2 cellular contexts compared by ENCODE assay signal in the genomic region with DNA sequence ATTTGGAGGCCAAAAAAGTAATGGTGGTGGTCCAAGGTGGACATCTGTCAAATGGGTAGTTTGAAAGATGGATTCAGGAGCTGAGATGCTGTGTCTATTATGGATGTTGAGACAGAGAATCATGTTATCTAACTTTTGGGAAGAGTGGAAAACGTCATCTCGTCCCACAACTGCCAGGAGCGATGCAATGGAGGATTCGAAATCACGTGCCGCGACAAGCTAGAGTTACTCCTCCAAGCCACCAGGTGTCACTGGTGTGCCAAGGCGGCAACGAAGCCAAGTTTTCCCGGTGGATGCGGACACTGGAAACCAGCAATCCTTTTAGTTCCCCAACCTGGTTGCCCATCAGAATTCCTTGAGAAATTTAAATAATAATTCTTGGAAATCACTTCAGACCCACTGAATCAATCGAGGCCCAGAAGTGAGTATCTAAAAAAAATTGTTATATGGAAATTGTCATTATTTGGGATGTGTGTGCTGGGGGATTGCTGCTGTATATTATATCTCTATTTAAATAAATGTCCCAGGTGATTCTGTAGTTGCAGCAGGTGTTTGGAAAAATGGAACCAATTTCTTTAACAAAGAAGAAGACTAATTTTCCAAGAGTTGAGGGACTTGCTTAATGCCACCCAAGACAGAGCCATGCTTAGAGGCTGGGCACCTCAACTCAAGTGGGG.
TF ChIP-seq lines count a peak whose summit lies in the region.

No MANE protein-coding gene starts in this region.

TF ChIP-seq in HEK293, 187 proteins besides CTCF, POLR2A, EP300 and RAD21:
- TF ChIP-seq, protein P1, sequence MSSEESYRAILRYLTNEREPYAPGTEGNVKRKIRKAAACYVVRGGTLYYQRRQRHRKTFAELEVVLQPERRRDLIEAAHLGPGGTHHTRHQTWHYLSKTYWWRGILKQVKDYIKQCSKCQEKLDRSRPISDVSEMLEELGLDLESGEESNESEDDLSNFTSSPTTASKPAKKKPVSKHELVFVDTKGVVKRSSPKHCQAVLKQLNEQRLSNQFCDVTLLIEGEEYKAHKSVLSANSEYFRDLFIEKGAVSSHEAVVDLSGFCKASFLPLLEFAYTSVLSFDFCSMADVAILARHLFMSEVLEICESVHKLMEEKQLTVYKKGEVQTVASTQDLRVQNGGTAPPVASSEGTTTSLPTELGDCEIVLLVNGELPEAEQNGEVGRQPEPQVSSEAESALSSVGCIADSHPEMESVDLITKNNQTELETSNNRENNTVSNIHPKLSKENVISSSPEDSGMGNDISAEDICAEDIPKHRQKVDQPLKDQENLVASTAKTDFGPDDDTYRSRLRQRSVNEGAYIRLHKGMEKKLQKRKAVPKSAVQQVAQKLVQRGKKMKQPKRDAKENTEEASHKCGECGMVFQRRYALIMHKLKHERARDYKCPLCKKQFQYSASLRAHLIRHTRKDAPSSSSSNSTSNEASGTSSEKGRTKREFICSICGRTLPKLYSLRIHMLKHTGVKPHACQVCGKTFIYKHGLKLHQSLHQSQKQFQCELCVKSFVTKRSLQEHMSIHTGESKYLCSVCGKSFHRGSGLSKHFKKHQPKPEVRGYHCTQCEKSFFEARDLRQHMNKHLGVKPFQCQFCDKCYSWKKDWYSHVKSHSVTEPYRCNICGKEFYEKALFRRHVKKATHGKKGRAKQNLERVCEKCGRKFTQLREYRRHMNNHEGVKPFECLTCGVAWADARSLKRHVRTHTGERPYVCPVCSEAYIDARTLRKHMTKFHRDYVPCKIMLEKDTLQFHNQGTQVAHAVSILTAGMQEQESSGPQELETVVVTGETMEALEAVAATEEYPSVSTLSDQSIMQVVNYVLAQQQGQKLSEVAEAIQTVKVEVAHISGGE (tag by site-specific recombination; conservative IDR thresholded peaks at IDR 0.05; ENCODE audit: low read depth): no peak
- peak; percentile 47 for TF ChIP-seq ZNF654 (tag by site-specific recombination; IDR thresholded peaks at IDR 0.05; ENCODE audit: low read depth)

TF ChIP-seq in GM12878, 131 proteins besides CTCF, POLR2A, EP300 and RAD21 (continued from another document):
- TF ChIP-seq, protein P2, sequence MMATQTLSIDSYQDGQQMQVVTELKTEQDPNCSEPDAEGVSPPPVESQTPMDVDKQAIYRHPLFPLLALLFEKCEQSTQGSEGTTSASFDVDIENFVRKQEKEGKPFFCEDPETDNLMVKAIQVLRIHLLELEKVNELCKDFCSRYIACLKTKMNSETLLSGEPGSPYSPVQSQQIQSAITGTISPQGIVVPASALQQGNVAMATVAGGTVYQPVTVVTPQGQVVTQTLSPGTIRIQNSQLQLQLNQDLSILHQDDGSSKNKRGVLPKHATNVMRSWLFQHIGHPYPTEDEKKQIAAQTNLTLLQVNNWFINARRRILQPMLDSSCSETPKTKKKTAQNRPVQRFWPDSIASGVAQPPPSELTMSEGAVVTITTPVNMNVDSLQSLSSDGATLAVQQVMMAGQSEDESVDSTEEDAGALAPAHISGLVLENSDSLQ (IDR thresholded peaks at IDR 0.05): no peak
- no peak for TF ChIP-seq BCL11A (IDR thresholded peaks at IDR 0.05; ENCODE audit: low read depth, low read length)
- TF ChIP-seq, protein P3, sequence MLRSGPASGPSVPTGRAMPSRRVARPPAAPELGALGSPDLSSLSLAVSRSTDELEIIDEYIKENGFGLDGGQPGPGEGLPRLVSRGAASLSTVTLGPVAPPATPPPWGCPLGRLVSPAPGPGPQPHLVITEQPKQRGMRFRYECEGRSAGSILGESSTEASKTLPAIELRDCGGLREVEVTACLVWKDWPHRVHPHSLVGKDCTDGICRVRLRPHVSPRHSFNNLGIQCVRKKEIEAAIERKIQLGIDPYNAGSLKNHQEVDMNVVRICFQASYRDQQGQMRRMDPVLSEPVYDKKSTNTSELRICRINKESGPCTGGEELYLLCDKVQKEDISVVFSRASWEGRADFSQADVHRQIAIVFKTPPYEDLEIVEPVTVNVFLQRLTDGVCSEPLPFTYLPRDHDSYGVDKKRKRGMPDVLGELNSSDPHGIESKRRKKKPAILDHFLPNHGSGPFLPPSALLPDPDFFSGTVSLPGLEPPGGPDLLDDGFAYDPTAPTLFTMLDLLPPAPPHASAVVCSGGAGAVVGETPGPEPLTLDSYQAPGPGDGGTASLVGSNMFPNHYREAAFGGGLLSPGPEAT (IDR thresholded peaks at IDR 0.05; ENCODE audit: low read depth): no peak
- TF ChIP-seq SMC3 (IDR thresholded peaks at IDR 0.05; ENCODE audit: borderline replicate concordance, low read length): peak; percentile 27; the same call in 1 of the 2 replicates
- TF ChIP-seq, protein P4, sequence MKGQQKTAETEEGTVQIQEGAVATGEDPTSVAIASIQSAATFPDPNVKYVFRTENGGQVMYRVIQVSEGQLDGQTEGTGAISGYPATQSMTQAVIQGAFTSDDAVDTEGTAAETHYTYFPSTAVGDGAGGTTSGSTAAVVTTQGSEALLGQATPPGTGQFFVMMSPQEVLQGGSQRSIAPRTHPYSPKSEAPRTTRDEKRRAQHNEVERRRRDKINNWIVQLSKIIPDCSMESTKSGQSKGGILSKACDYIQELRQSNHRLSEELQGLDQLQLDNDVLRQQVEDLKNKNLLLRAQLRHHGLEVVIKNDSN (IDR thresholded peaks at IDR 0.05; ENCODE audit: borderline replicate concordance, extremely low read length, insufficient read depth, low read depth, low read length): peak; percentile 22
- TF ChIP-seq, protein P5, sequence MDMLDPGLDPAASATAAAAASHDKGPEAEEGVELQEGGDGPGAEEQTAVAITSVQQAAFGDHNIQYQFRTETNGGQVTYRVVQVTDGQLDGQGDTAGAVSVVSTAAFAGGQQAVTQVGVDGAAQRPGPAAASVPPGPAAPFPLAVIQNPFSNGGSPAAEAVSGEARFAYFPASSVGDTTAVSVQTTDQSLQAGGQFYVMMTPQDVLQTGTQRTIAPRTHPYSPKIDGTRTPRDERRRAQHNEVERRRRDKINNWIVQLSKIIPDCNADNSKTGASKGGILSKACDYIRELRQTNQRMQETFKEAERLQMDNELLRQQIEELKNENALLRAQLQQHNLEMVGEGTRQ (IDR thresholded peaks at IDR 0.05; ENCODE audit: borderline replicate concordance, low read depth, low read length): no peak
- peak; percentile 53 to 65; a peak in 3 of 4 replicates for TF ChIP-seq BHLHE40 (IDR thresholded peaks at IDR 0.05; ENCODE audit: borderline replicate concordance in 1 of 2, low read depth in 2 of 2, low read length in 1 of 2)
- no peak for TF ChIP-seq NR2F1 (conservative IDR thresholded peaks at IDR 0.05)
- TF ChIP-seq, protein P6, sequence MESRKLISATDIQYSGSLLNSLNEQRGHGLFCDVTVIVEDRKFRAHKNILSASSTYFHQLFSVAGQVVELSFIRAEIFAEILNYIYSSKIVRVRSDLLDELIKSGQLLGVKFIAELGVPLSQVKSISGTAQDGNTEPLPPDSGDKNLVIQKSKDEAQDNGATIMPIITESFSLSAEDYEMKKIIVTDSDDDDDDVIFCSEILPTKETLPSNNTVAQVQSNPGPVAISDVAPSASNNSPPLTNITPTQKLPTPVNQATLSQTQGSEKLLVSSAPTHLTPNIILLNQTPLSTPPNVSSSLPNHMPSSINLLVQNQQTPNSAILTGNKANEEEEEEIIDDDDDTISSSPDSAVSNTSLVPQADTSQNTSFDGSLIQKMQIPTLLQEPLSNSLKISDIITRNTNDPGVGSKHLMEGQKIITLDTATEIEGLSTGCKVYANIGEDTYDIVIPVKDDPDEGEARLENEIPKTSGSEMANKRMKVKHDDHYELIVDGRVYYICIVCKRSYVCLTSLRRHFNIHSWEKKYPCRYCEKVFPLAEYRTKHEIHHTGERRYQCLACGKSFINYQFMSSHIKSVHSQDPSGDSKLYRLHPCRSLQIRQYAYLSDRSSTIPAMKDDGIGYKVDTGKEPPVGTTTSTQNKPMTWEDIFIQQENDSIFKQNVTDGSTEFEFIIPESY (IDR thresholded peaks at IDR 0.05): 0 out of 2 replicates have a peak, but pooled peaks have one; percentile 54
- TF ChIP-seq, protein P7, sequence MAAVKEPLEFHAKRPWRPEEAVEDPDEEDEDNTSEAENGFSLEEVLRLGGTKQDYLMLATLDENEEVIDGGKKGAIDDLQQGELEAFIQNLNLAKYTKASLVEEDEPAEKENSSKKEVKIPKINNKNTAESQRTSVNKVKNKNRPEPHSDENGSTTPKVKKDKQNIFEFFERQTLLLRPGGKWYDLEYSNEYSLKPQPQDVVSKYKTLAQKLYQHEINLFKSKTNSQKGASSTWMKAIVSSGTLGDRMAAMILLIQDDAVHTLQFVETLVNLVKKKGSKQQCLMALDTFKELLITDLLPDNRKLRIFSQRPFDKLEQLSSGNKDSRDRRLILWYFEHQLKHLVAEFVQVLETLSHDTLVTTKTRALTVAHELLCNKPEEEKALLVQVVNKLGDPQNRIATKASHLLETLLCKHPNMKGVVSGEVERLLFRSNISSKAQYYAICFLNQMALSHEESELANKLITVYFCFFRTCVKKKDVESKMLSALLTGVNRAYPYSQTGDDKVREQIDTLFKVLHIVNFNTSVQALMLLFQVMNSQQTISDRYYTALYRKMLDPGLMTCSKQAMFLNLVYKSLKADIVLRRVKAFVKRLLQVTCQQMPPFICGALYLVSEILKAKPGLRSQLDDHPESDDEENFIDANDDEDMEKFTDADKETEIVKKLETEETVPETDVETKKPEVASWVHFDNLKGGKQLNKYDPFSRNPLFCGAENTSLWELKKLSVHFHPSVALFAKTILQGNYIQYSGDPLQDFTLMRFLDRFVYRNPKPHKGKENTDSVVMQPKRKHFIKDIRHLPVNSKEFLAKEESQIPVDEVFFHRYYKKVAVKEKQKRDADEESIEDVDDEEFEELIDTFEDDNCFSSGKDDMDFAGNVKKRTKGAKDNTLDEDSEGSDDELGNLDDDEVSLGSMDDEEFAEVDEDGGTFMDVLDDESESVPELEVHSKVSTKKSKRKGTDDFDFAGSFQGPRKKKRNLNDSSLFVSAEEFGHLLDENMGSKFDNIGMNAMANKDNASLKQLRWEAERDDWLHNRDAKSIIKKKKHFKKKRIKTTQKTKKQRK (IDR thresholded peaks at IDR 0.05; ENCODE audit: low read depth, low read length): no peak
- TF ChIP-seq, protein P8, sequence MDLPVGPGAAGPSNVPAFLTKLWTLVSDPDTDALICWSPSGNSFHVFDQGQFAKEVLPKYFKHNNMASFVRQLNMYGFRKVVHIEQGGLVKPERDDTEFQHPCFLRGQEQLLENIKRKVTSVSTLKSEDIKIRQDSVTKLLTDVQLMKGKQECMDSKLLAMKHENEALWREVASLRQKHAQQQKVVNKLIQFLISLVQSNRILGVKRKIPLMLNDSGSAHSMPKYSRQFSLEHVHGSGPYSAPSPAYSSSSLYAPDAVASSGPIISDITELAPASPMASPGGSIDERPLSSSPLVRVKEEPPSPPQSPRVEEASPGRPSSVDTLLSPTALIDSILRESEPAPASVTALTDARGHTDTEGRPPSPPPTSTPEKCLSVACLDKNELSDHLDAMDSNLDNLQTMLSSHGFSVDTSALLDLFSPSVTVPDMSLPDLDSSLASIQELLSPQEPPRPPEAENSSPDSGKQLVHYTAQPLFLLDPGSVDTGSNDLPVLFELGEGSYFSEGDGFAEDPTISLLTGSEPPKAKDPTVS (IDR thresholded peaks at IDR 0.05; ENCODE audit: low read depth, low read length): no peak
